Comparison of ENCODE assay signal across 13 cellular contexts in the genomic region with DNA sequence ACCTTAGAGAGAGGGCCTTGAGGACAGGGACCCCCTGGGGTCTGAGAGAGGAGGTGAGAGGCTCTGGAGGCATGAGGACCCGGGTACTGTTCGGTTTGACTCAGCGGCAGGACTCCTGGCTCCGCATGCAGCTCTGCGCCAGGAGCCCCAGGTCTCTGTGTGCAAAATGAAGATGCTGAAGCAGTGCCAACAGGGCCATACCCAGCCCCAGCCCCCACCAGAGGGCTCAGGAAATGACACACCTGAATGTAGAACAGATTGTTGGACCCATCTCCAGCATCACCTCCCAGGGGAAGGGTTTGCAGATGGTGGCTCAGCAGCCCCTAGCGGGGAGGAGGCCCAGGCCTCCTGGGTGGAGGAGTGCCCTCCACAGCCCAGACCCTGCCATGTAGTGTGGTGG. TPM values are rescaled to one million over a fixed set of nuclear protein-coding genes. Genes with fewer than 3 reads are reported as not detected.
DNase-seq lines count a peak whose midpoint lies in the region; ATAC-seq and TF ChIP-seq lines count a peak whose summit lies in the region.
"Had no signal": no experiment of that assay in that cellular context is flagged by ENCODE, and none has a peak within 500 bp of the region (broad histone marks: within the 10 kb centered on the region; RNA-seq: fewer than 3 reads in every experiment).

No MANE protein-coding gene starts in this region.

- H3K36me3 ChIP-seq in Karpas-422 (ENCODE audit: insufficient read depth, low read length) (no peaks in the 10 kb centered on the region), hepatocyte (replicated peaks; ENCODE audit: insufficient read depth, low read depth) (no peaks in the 10 kb centered on the region), uterus (no peaks in the 10 kb centered on the region)

- H2AFZ ChIP-seq in Karpas-422 (ENCODE audit: low read length) (no peak overlapping the region), hepatocyte (no peak overlapping the region)

- H3K36me3 Mint-ChIP-seq in activated naive CD8-positive, alpha-beta T cell treated with anti-CD3 and anti-CD28 coated beads, Interleukin-2, amount 50 U/mL, for 24 hours (ENCODE audit: low read depth): no peaks in the 10 kb centered on the region
- no peaks in the 10 kb centered on the region for H3K36me3 Mint-ChIP-seq in activated naive CD8-positive, alpha-beta T cell treated with anti-CD3 and anti-CD28 coated beads for 36 hours
- no peaks in the 10 kb centered on the region for H3K36me3 Mint-ChIP-seq in immature natural killer cell
- H3K36me3 Mint-ChIP-seq: CD4-positive, alpha-beta memory T cell had no signal

- no peak overlapping the region for H3K27ac ChIP-seq in Karpas-422 (ENCODE audit: low read length)
- peak overlapping the region; percentile 92 for H3K27ac ChIP-seq in hepatocyte
- peak overlapping the region; percentile 80 to 81 for H3K27ac ChIP-seq in uterus
- H3K27ac ChIP-seq: A549 had no signal

- H3K9me2 ChIP-seq in Karpas-422 (replicated peaks; ENCODE audit: insufficient read depth, low read length): no peaks in the 10 kb centered on the region
- no peaks in the 10 kb centered on the region for H3K9me2 ChIP-seq in hepatocyte (replicated peaks; ENCODE audit: insufficient read depth)

- no peaks in the 10 kb centered on the region for H3K4me1 Mint-ChIP-seq in activated naive CD8-positive, alpha-beta T cell treated with anti-CD3 and anti-CD28 coated beads, Interleukin-2, amount 50 U/mL, for 24 hours
- no peaks in the 10 kb centered on the region for H3K4me1 Mint-ChIP-seq in activated naive CD8-positive, alpha-beta T cell treated with anti-CD3 and anti-CD28 coated beads for 36 hours
- no peaks in the 10 kb centered on the region for H3K4me1 Mint-ChIP-seq in immature natural killer cell
- H3K4me1 Mint-ChIP-seq: CD4-positive, alpha-beta memory T cell had no signal

- H3K4me3 ChIP-seq in Karpas-422 (ENCODE audit: low read length) (no peak overlapping the region), hepatocyte (no peak overlapping the region), uterus (no peak overlapping the region)
- H3K4me3 ChIP-seq: A549 had no signal

- no peak for TF ChIP-seq POLR2A in uterus (IDR thresholded peaks at IDR 0.05)

- ATAC-seq in activated naive CD8-positive, alpha-beta T cell treated with anti-CD3 and anti-CD28 coated beads, Interleukin-2, amount 50 U/mL, for 24 hours: peak; percentile 9

- no peaks in the 10 kb centered on the region for H3K79me2 ChIP-seq in Karpas-422 (ENCODE audit: low read length)
- no peaks in the 10 kb centered on the region for H3K79me2 ChIP-seq in hepatocyte

- H3K27ac Mint-ChIP-seq in activated naive CD8-positive, alpha-beta T cell treated with anti-CD3 and anti-CD28 coated beads, Interleukin-2, amount 50 U/mL, for 24 hours: no peak overlapping the region
- H3K27ac Mint-ChIP-seq in activated naive CD8-positive, alpha-beta T cell treated with anti-CD3 and anti-CD28 coated beads for 36 hours: no peak overlapping the region
- no peak overlapping the region for H3K27ac Mint-ChIP-seq in immature natural killer cell

- no peak overlapping the region for H3K4me3 Mint-ChIP-seq in activated naive CD8-positive, alpha-beta T cell treated with anti-CD3 and anti-CD28 coated beads, Interleukin-2, amount 50 U/mL, for 24 hours
- H3K4me3 Mint-ChIP-seq in activated naive CD8-positive, alpha-beta T cell treated with anti-CD3 and anti-CD28 coated beads for 36 hours: no peak overlapping the region
- no peak overlapping the region for H3K4me3 Mint-ChIP-seq in immature natural killer cell
- H3K4me3 Mint-ChIP-seq: CD4-positive, alpha-beta memory T cell had no signal

- H3K9ac ChIP-seq in Karpas-422 (ENCODE audit: low read length): no peak overlapping the region

- H3K27me3 ChIP-seq in Karpas-422 (ENCODE audit: low read length): no peaks in the 10 kb centered on the region
- no peaks in the 10 kb centered on the region for H3K27me3 ChIP-seq in hepatocyte
- no peaks in the 10 kb centered on the region for H3K27me3 ChIP-seq in uterus

- no peaks in the 10 kb centered on the region for H3K4me1 ChIP-seq in Karpas-422 (ENCODE audit: low read length)
- peaks cover 51% of the 10 kb centered on the region for H3K4me1 ChIP-seq in hepatocyte (ENCODE audit: insufficient read depth)
- peaks cover 0 to 10% of the 10 kb centered on the region in 2 donors for H3K4me1 ChIP-seq in uterus
- H3K4me1 ChIP-seq: A549 had no signal

- intact Hi-C loops in uterus (cut with DNase I; ENCODE audit: low total_unique reads): no loop called here

- H3K4me2 ChIP-seq in Karpas-422 (ENCODE audit: low read depth, low read length, poor library complexity, severe bottlenecking) (no peak overlapping the region), hepatocyte (no peak overlapping the region)
- H3K4me2 ChIP-seq: A549 had no signal

- no peaks in the 10 kb centered on the region for H3K27me3 Mint-ChIP-seq in activated naive CD8-positive, alpha-beta T cell treated with anti-CD3 and anti-CD28 coated beads, Interleukin-2, amount 50 U/mL, for 24 hours
- no peaks in the 10 kb centered on the region for H3K27me3 Mint-ChIP-seq in activated naive CD8-positive, alpha-beta T cell treated with anti-CD3 and anti-CD28 coated beads for 36 hours
- H3K27me3 Mint-ChIP-seq in immature natural killer cell (ENCODE audit: low read depth in 3 of 3): peaks cover 0 to 4% (median 2%) of the 10 kb centered on the region in 3 donors

- H3K9me3 Mint-ChIP-seq in activated naive CD8-positive, alpha-beta T cell treated with anti-CD3 and anti-CD28 coated beads, Interleukin-2, amount 50 U/mL, for 24 hours: no peaks in the 10 kb centered on the region
- H3K9me3 Mint-ChIP-seq in activated naive CD8-positive, alpha-beta T cell treated with anti-CD3 and anti-CD28 coated beads for 36 hours: no peaks in the 10 kb centered on the region
- no peaks in the 10 kb centered on the region for H3K9me3 Mint-ChIP-seq in immature natural killer cell
- H3K9me3 Mint-ChIP-seq: CD4-positive, alpha-beta memory T cell had no signal

- H3K9me3 ChIP-seq in Karpas-422 (ENCODE audit: low read length): no peaks in the 10 kb centered on the region
- no peaks in the 10 kb centered on the region for H3K9me3 ChIP-seq in hepatocyte (ENCODE audit: low read depth)
- H3K9me3 ChIP-seq in uterus: no peaks in the 10 kb centered on the region
- H3K9me3 ChIP-seq: A549 had no signal

- no peak for TF ChIP-seq CTCF in hepatocyte (IDR thresholded peaks at IDR 0.05; ENCODE audit: poor library complexity)
- no peak for TF ChIP-seq CTCF in uterus (IDR thresholded peaks at IDR 0.05)

- no peaks in the 10 kb centered on the region for H4K20me1 ChIP-seq in Karpas-422 (ENCODE audit: insufficient read depth, low read depth, low read length)
- no peaks in the 10 kb centered on the region for H4K20me1 ChIP-seq in hepatocyte (ENCODE audit: insufficient read depth, poor library complexity, severe bottlenecking)

- DNase-seq in activated naive CD8-positive, alpha-beta T cell treated with anti-CD3 and anti-CD28 coated beads, Interleukin-2, amount 50 U/mL, for 24 hours: no peak
- no peak for DNase-seq in activated naive CD8-positive, alpha-beta T cell treated with anti-CD3 and anti-CD28 coated beads for 36 hours
- peak; percentile 50 for DNase-seq in Karpas-422
- DNase-seq in hepatocyte (ENCODE audit: low spot score): no peak
- DNase-seq in uterus: no peak
- DNase-seq in NCI-H1417 (lab: John Stamatoyannopoulos, UW): no peak
- no peak for DNase-seq in immature natural killer cell
- DNase-seq: CD4-positive, alpha-beta memory T cell; GOT3; NCI-H1694 treated with DMSO at 0.1 percent for 48 hours; NCI-H510A treated with DMSO at 0.1 percent for 48 hours; SIG-M5 had no signal

- WGBS in hepatocyte (ENCODE audit: low lambda C conversion rate, missing lambda C conversion rate): 93% methylated on average over 6 of the region's 6 CpGs

RNA-seq across cellular contexts. Expression of a gene that starts 30.2 kb away (rescaled TPM):
- under 1 TPM; 0.04 to 0.16 TPM for total RNA-seq in activated naive CD8-positive, alpha-beta T cell treated with anti-CD3 and anti-CD28 coated beads for 36 hours
- total RNA-seq in Karpas-422 (2014; rRNA removed; shearing (Covaris generic); ENCODE audit: low replicate concordance): not detected in 2 replicates
- total RNA-seq in hepatocyte (5.2 and 11.0 TPM in 2 replicates), uterus (10 to 100 TPM in 2 of 4 donors, 1 to 10 TPM in 2; 2.0 to 70.2 (median 19.7) TPM)
- polyA plus RNA-seq in hepatocyte (21.2 and 22.0 TPM in 2 replicates), immature natural killer cell (1 to 10 TPM in 1 of 3 donors, not detected in 2; 3.0 TPM)
